Comparison of ENCODE assay signal across 1 cellular context in the genomic region with DNA sequence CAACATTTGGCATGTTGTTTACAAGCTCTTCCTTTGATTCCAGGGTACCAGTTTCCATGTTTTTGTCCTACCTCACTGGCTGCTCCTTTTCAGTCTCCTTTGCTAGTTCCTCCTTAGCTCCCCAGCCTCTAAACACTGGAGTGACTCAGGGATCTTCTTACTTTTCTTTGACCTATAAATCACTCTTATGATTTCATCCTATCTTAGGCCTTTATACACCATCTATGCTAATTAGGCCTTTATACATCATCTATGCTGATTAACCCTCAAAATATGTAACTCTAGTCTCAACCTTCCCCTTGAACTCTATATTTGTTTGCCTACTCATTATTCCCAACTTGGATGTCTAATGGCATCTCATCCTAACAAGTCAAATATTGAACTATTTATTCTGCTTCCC.
A peak's percentile ranks its signal among the peaks of the same experiment; 100 is the strongest.
TF ChIP-seq lines count a peak whose summit lies in the region.

No MANE protein-coding gene starts in this region.

TF ChIP-seq in HepG2, 621 proteins besides CTCF, POLR2A, EP300 and RAD21:
- TF ChIP-seq RARA (CRISPR knock-in tag; IDR thresholded peaks at IDR 0.05), result 0 out of 2 replicates have a peak, but pooled peaks have one; percentile 20
- TF ChIP-seq, protein P1, sequence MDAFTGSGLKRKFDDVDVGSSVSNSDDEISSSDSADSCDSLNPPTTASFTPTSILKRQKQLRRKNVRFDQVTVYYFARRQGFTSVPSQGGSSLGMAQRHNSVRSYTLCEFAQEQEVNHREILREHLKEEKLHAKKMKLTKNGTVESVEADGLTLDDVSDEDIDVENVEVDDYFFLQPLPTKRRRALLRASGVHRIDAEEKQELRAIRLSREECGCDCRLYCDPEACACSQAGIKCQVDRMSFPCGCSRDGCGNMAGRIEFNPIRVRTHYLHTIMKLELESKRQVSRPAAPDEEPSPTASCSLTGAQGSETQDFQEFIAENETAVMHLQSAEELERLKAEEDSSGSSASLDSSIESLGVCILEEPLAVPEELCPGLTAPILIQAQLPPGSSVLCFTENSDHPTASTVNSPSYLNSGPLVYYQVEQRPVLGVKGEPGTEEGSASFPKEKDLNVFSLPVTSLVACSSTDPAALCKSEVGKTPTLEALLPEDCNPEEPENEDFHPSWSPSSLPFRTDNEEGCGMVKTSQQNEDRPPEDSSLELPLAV (CRISPR knock-in tag; conservative IDR thresholded peaks at IDR 0.05; ENCODE audit: low read depth), result no peak
